ENCODE assay signal across 1 cellular context in the genomic region with DNA sequence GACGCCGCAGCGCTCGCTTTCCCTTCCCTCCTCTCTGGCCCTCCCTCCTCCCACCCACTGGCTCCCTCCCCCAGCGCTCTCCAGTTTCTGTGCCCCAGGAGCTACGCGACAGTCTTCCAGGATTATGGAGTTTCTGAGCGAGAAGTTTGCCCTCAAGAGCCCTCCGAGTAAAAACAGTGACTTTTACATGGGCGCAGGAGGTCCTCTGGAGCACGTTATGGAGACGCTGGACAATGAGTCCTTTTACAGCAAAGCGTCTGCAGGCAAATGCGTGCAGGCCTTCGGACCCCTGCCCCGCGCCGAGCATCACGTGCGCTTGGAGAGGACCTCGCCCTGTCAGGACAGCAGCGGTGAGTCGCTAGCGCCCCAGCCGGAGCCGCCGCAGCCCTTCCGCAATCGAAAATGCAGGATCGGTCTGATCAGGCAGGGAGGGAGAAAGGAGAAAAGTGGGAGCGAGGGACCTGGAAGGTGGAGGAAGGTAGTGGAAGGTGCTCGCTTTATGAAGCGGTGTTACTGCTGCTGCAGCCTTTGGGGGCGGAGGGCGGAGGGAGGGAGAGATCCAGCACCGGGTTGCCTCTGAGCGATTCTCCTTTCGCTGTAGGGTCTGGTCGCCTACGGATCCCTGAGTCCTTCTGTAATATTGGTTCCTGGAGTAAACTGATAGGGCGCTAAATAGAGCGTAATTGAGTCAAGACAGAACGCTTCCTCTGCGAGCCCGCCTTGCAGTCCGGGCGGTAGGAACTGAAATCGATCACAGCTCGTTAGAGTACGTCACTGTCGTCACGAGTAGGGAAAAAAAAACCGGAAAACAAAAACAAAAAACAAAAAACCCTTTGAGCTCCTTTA.
TF ChIP-seq lines count a peak whose summit lies in the region.

TSS of gene ALX1 (plus strand) at position 83 of the 846 bp plus-strand sequence. CDS start at position 125, 42 bp downstream.

TF ChIP-seq in H1, 55 proteins besides CTCF, POLR2A, EP300 and RAD21 (continued from another document):
- no peak for TF ChIP-seq FOSL1 (IDR thresholded peaks at IDR 0.05; ENCODE audit: insufficient read depth, low read depth, low read length)
